18 cellular contexts compared by ENCODE assay signal in genomic region chr4:74751247-74751646, GRCh38. TPM values are rescaled to one million over a fixed set of nuclear protein-coding genes. Genes with fewer than 3 reads are reported as not detected.
DNase-seq lines count a peak whose midpoint lies in the region; ATAC-seq, FAIRE-seq and TF ChIP-seq lines count a peak whose summit lies in the region.
"Had no signal": no experiment of that assay in that cellular context is flagged by ENCODE, and none has a peak within 500 bp of the region (broad histone marks: within the 10 kb centered on the region; RNA-seq: fewer than 3 reads in every experiment).

No MANE protein-coding gene starts in this region.

- H3K27ac ChIP-seq in kidney (ENCODE audit: low read depth in 2 of 2, low read length in 2 of 2): no peak overlapping the region
- H3K27ac ChIP-seq: C4-2B, HL-60 had no signal

- intact Hi-C loops in kidney (cut with DNase I): no loop called here

- ATAC-seq in HG03175 (IDR thresholded peaks at IDR 0.05; ENCODE audit: unreplicated experiment): no peak

- FAIRE-seq in D721Med (lab: Jason Lieb, UNC): peak; percentile 97
- no peak for FAIRE-seq in kidney (lab: Jason Lieb, UNC)
- FAIRE-seq: A204.1, G401.6, GM12891, GM19239, H1 had no signal

- H3K27me3 Mint-ChIP-seq in neural crest cell (ENCODE audit: low read depth): no peaks in the 10 kb centered on the region
- H3K27me3 Mint-ChIP-seq: CD4-positive, alpha-beta T cell had no signal

- no peak overlapping the region for H3K4me3 Mint-ChIP-seq in neural crest cell
- H3K4me3 Mint-ChIP-seq: CD4-positive, alpha-beta T cell; H9 had no signal

- no peaks in the 10 kb centered on the region for H3K4me1 ChIP-seq in kidney (ENCODE audit: control insufficient read depth in 1 of 2, insufficient read depth in 1 of 2, low read depth in 1 of 2, low read length in 2 of 2)

- DNase-seq in COLO829 (ENCODE audit: low spot score) (peak; percentile 64), D721Med (ENCODE audit: insufficient read length, low spot score) (no peak), NCI-H82 treated with DMSO at 0.1 percent for 48 hours (lab: John Stamatoyannopoulos, UW; ENCODE audit: unreplicated experiment) (peak; percentile 46), neural crest cell (ENCODE audit: low read depth, low spot score) (no peak), kidney (no peak), NCI-H2107 (lab: John Stamatoyannopoulos, UW) (no peak)
- DNase-seq: ACHN; CD4-positive, alpha-beta T cell; H9 had no signal

- H3K4me1 Mint-ChIP-seq in neural crest cell: peaks cover 21% of the 10 kb centered on the region

- TF ChIP-seq CTCF in D721Med (IDR thresholded peaks at IDR 0.05; ENCODE audit: insufficient read depth, missing control alignments) (no peak), neural crest cell (conservative IDR thresholded peaks at IDR 0.05) (no peak), kidney (IDR thresholded peaks at IDR 0.05; ENCODE audit: borderline replicate concordance, extremely low read depth, insufficient read depth) (no peak)

- no peaks in the 10 kb centered on the region for H3K36me3 Mint-ChIP-seq in neural crest cell (ENCODE audit: low read depth)

- no peaks in the 10 kb centered on the region for H3K9me3 ChIP-seq in kidney (ENCODE audit: control insufficient read depth in 1 of 2, low read length in 2 of 2)

- peaks cover 4% of the 10 kb centered on the region for H3K9me3 Mint-ChIP-seq in neural crest cell
- H3K9me3 Mint-ChIP-seq: CD4-positive, alpha-beta T cell; H9 had no signal

- H3K27ac Mint-ChIP-seq in neural crest cell (ENCODE audit: unreplicated experiment): peak overlapping the region; percentile 0
- H3K27ac Mint-ChIP-seq: CD4-positive, alpha-beta T cell; H9 had no signal

- H3K36me3 ChIP-seq in kidney (ENCODE audit: control insufficient read depth in 1 of 2, insufficient read depth in 2 of 2, low read length in 2 of 2): no peaks in the 10 kb centered on the region

- no peak overlapping the region for H3K9ac ChIP-seq in kidney (ENCODE audit: low read length in 2 of 2)

- H3K4me3 ChIP-seq in kidney (ENCODE audit: low read length in 2 of 2): no peak overlapping the region

RNA-seq across cellular contexts. Expression of gene BTC, which starts 43.1 kb away (rescaled TPM):
- total RNA-seq in neural crest cell (0.14 TPM in 1 of 2 replicates, not detected in the other), kidney (6.0 TPM)
- polyA plus RNA-seq in kidney (ENCODE audit: insufficient read depth, low read depth, low replicate concordance): 6.0 TPM
- total RNA-seq: CD4-positive, alpha-beta T cell; H1; H9 had no signal
- polyA plus RNA-seq: BJ had no signal

Comparison
In these comparisons a context has a peak if more than half of its experiments do, and no peak if none do; other contexts are left out.
1. DNase-seq: peak in COLO829 (single experiment) and NCI-H82 treated with DMSO at 0.1 percent for 48 hours (single experiment); none in D721Med (single experiment), neural crest cell (single experiment), kidney (single experiment) and NCI-H2107 (single experiment).